9 cellular contexts compared by ENCODE assay signal in genomic region chr9:38423939-38424843, GRCh38. TPM values are rescaled to one million over a fixed set of nuclear protein-coding genes. Genes with fewer than 3 reads are reported as not detected.
DNase-seq lines count a peak whose midpoint lies in the region; ATAC-seq and TF ChIP-seq lines count a peak whose summit lies in the region.
"Had no signal": no experiment of that assay in that cellular context is flagged by ENCODE, and none has a peak within 500 bp of the region (broad histone marks: within the 10 kb centered on the region; RNA-seq: fewer than 3 reads in every experiment).

Gene IGFBPL1 (minus strand): TSS chr9:38424454. CDS start chr9:38424424, 30 bp downstream.

- peaks cover 2% of the 10 kb centered on the region for H3K36me3 Mint-ChIP-seq in T-helper 17 cell (ENCODE audit: low read depth)
- H3K36me3 Mint-ChIP-seq: IgD-negative memory B cell had no signal

- H3K4me3 Mint-ChIP-seq in T-helper 17 cell = peak within 1 kb of the TSS; percentile 76

- H3K9me3 ChIP-seq in T-helper 17 cell (ENCODE audit: control insufficient read depth, low read length, poor library complexity, severe bottlenecking) (no peaks in the 10 kb centered on the region), prostate gland (no peaks in the 10 kb centered on the region), Karpas-422 (ENCODE audit: low read length) (no peaks in the 10 kb centered on the region)

- no peak within 1 kb of the TSS for H3K4me2 ChIP-seq in Karpas-422 (ENCODE audit: low read depth, low read length, poor library complexity, severe bottlenecking)

- no peaks in the 10 kb centered on the region for H3K36me3 ChIP-seq in prostate gland
- no peaks in the 10 kb centered on the region for H3K36me3 ChIP-seq in Karpas-422 (ENCODE audit: insufficient read depth, low read length)

- peak; percentile 77 for ATAC-seq in HG02678 (IDR thresholded peaks at IDR 0.05; ENCODE audit: unreplicated experiment)
- peak; percentile 21 for ATAC-seq in T-helper 17 cell
- no peak for ATAC-seq in HG03045 (IDR thresholded peaks at IDR 0.05; ENCODE audit: unreplicated experiment)

- H3K4me3 ChIP-seq in prostate gland (peak within 1 kb of the TSS; percentile 21 to 33), Karpas-422 (ENCODE audit: low read length) (no peak within 1 kb of the TSS)

- intact Hi-C loops in cardiac septum (cut with DNase I) = no loop called here
- intact Hi-C loops in prostate gland (cut with DNase I) = no loop called here

- H3K27ac ChIP-seq in prostate gland (no peak within 1 kb of the TSS), Karpas-422 (ENCODE audit: low read length) (no peak within 1 kb of the TSS)

- no peak within 1 kb of the TSS for H2AFZ ChIP-seq in Karpas-422 (ENCODE audit: low read length)

- H3K27me3 Mint-ChIP-seq in T-helper 17 cell = peaks cover 73% of the 10 kb centered on the region

- TF ChIP-seq CTCF in prostate gland (IDR thresholded peaks at IDR 0.05) = no peak

- WGBS in prostate gland = under 1% methylated on average over 28 of the region's 118 CpGs

- H3K27me3 ChIP-seq in prostate gland (replicated peaks; ENCODE audit: insufficient read depth) = no peaks in the 10 kb centered on the region
- no peaks in the 10 kb centered on the region for H3K27me3 ChIP-seq in Karpas-422 (ENCODE audit: low read length)

- H3K9ac ChIP-seq in Karpas-422 (ENCODE audit: low read length) = no peak within 1 kb of the TSS

- no peaks in the 10 kb centered on the region for H4K20me1 ChIP-seq in Karpas-422 (ENCODE audit: insufficient read depth, low read depth, low read length)

- no peak within 1 kb of the TSS for H3K27ac Mint-ChIP-seq in T-helper 17 cell

- TF ChIP-seq POLR2A in prostate gland (IDR thresholded peaks at IDR 0.05) = no peak

- H3K4me1 Mint-ChIP-seq in T-helper 17 cell = peaks cover 7% of the 10 kb centered on the region

- no peaks in the 10 kb centered on the region for H3K79me2 ChIP-seq in Karpas-422 (ENCODE audit: low read length)

- H3K4me1 ChIP-seq in prostate gland (replicated peaks) = no peaks in the 10 kb centered on the region
- H3K4me1 ChIP-seq in Karpas-422 (ENCODE audit: low read length) = no peaks in the 10 kb centered on the region

- no peaks in the 10 kb centered on the region for H3K9me2 ChIP-seq in Karpas-422 (replicated peaks; ENCODE audit: insufficient read depth, low read length)

- peak; percentile 13 for DNase-seq in DMS114 treated with DMSO at 0.1 percent for 48 hours (lab: John Stamatoyannopoulos, UW; ENCODE audit: unreplicated experiment)
- DNase-seq in T-helper 17 cell = no peak
- DNase-seq in cardiac septum (ENCODE audit: low spot score) = peak; percentile 5
- no peak for DNase-seq in prostate gland (ENCODE audit: low spot score)
- no peak for DNase-seq in Karpas-422
- no peak for DNase-seq in COLO829 (ENCODE audit: low spot score)

RNA-seq across cellular contexts. Expression of gene IGFBPL1, which starts in this region (rescaled TPM):
- total RNA-seq in T-helper 17 cell (not detected), cardiac septum (0.30 TPM), prostate gland (10 to 100 TPM in 1 of 2 donors, under 1 TPM in 1; 0.32 to 14.3 TPM)
- total RNA-seq in Karpas-422 (2014; rRNA removed; shearing (Covaris generic); ENCODE audit: low replicate concordance) = not detected in 2 replicates

Comparison
In these comparisons a context has a peak if more than half of its experiments do, and no peak if none do; other contexts are left out.
1. Peak in ATAC-seq in T-helper 17 cell; RNA of the gene not detected or under 1 TPM.
2. Peak in DNase-seq in cardiac septum; RNA of the gene not detected or under 1 TPM.